Comparison of ENCODE assay signal across 10 cellular contexts in genomic region chr14:81452766-81453165, GRCh38. TPM values are rescaled to one million over a fixed set of nuclear protein-coding genes. Genes with fewer than 3 reads are reported as not detected.
DNase-seq lines count a peak whose midpoint lies in the region; ATAC-seq, FAIRE-seq and TF ChIP-seq lines count a peak whose summit lies in the region.
"Had no signal": no experiment of that assay in that cellular context is flagged by ENCODE, and none has a peak within 500 bp of the region (broad histone marks: within the 10 kb centered on the region; RNA-seq: fewer than 3 reads in every experiment).

No MANE protein-coding gene starts in this region.

- TF ChIP-seq RAD21 in GM12878 (IDR thresholded peaks at IDR 0.05; ENCODE audit: insufficient read depth, low read depth, low read length), result no peak

- H2AFZ ChIP-seq in GM12878 (ENCODE audit: control insufficient read depth, low read depth, low read length), result no peak overlapping the region

- no peak overlapping the region for H3K9ac ChIP-seq in GM12878 (ENCODE audit: control insufficient read depth, insufficient read depth, low read length)

- no peak for TF ChIP-seq CTCF in GM12878 (IDR thresholded peaks at IDR 0.05 in 2 of 3, conservative IDR thresholded peaks at IDR 0.05 in 1 of 3; ENCODE audit: control insufficient read depth in 2 of 3, extremely low read depth in 1 of 3, insufficient read depth in 1 of 3, low read depth in 3 of 3, low read length in 3 of 3)
- no peak for TF ChIP-seq CTCF in gastrocnemius medialis (IDR thresholded peaks at IDR 0.05 in 4 of 5, conservative IDR thresholded peaks at IDR 0.05 in 1 of 5)

- no peaks in the 10 kb centered on the region for H3K79me2 ChIP-seq in GM12878 (ENCODE audit: control insufficient read depth, insufficient read depth, low read length)

- no TSS peak for BruUV-seq in GM12878 (replicated peaks; lab: Mats Ljungman, UMichigan)

- intact Hi-C loops in GM12878 (cut with micrococcal nuclease; ENCODE audit: unreplicated experiment) (loop anchor here (1.0 kb wide), 1 partner anchor 183 kb away; no protein-coding TSS in a partner anchor), gastrocnemius medialis (cut with DNase I; ENCODE audit: low total_unique reads) (loop anchor here (1.0 to 5.0 kb wide), 2 partner anchors 183 to 230 kb away; partner anchors contain the start of gene GTF2A1)

- peaks cover 3% of the 10 kb centered on the region; the same call in 1 of the 2 replicates for H3K4me1 ChIP-seq in GM12878 (ENCODE audit: control insufficient read depth, insufficient read depth, low read length)
- peaks cover 31 to 42% of the 10 kb centered on the region in 2 donors for H3K4me1 ChIP-seq in gastrocnemius medialis

- ATAC-seq in GM19395 (IDR thresholded peaks at IDR 0.05; ENCODE audit: unreplicated experiment), result peak; percentile 7
- ATAC-seq in HG03342 (IDR thresholded peaks at IDR 0.05; ENCODE audit: unreplicated experiment), result peak; percentile 3
- ATAC-seq in GM12878, result peak; percentile 13; the same call in 2 of the 3 replicates
- no peak for ATAC-seq in gastrocnemius medialis
- ATAC-seq in GM19328 (IDR thresholded peaks at IDR 0.05; ENCODE audit: unreplicated experiment), result no peak
- ATAC-seq in HG02588 (IDR thresholded peaks at IDR 0.05; ENCODE audit: unreplicated experiment), result no peak

- no peaks in the 10 kb centered on the region for H4K20me1 ChIP-seq in GM12878 (ENCODE audit: control insufficient read depth, insufficient read depth)

- no peaks in the 10 kb centered on the region for H3K9me3 ChIP-seq in GM12878 (replicated peaks; ENCODE audit: control insufficient read depth, insufficient read depth, low read length)
- no peaks in the 10 kb centered on the region for H3K9me3 ChIP-seq in gastrocnemius medialis
- H3K9me3 ChIP-seq: ovary, upper lobe of right lung had no signal

- H3K27me3 ChIP-seq in GM12878 (replicated peaks in 1 of 2; ENCODE audit: control insufficient read depth in 2 of 2, insufficient read depth in 2 of 2, low read length in 1 of 2), result no peaks in the 10 kb centered on the region; a peak in 3 of 4 replicates
- H3K27me3 ChIP-seq in gastrocnemius medialis, result no peaks in the 10 kb centered on the region
- H3K27me3 ChIP-seq: ovary, upper lobe of right lung had no signal

- no peak overlapping the region for H3K4me2 ChIP-seq in GM12878 (ENCODE audit: control insufficient read depth, insufficient read depth)

- POLR2A ChIA-PET in GM12878 (lab: Charles Lee), result no interaction called here

- no peak for TF ChIP-seq EP300 in GM12878 (IDR thresholded peaks at IDR 0.05; ENCODE audit: borderline replicate concordance in 1 of 2, control insufficient read depth in 1 of 2, low read depth in 2 of 2, low read length in 2 of 2)

- CTCF ChIA-PET in GM12878 (lab: Yijun Ruan, JAX), result interaction anchor here (0.6 to 10.2 kb wide), 12 partner anchors 12 to 466 kb away, joined by 3 to 195 read pairs (median 4); no protein-coding TSS in a partner anchor

- 46% methylated on average over 7 of the region's 7 CpGs for WGBS in GM12878 (ENCODE audit: insufficient coverage, insufficient replicate concordance, low lambda C conversion rate, missing lambda C conversion rate)

- no peak for TF ChIP-seq POLR2A in GM12878 (IDR thresholded peaks at IDR 0.05; ENCODE audit: low read depth, low read length)
- no peak for TF ChIP-seq POLR2A in gastrocnemius medialis (IDR thresholded peaks at IDR 0.05)

- no peak for FAIRE-seq in GM12878 (lab: Jason Lieb, UNC)

- RAD21 ChIA-PET in GM12878 (lab: Charles Lee; ENCODE audit: unreplicated experiment), result interaction anchor here (1.2 to 8.5 kb wide), 4 partner anchors 11 to 273 kb away, joined by 3 to 79 read pairs (median 12); no protein-coding TSS in a partner anchor

- H3K27ac ChIP-seq in GM12878 (ENCODE audit: control insufficient read depth, insufficient read depth), result no peak overlapping the region
- H3K27ac ChIP-seq in gastrocnemius medialis, result peak overlapping the region; percentile 17 to 89 (median 84)
- H3K27ac ChIP-seq: ovary, upper lobe of right lung had no signal

- H3K4me3 ChIP-seq in GM12878, result no peak overlapping the region
- no peak overlapping the region for H3K4me3 ChIP-seq in gastrocnemius medialis
- H3K4me3 ChIP-seq: ovary, upper lobe of right lung had no signal

- in situ Hi-C loops in GM12878 (cut with MboI), result loop anchor here (5.0 kb wide), 1 partner anchor 180 kb away; no protein-coding TSS in a partner anchor
- in situ Hi-C loops in gastrocnemius medialis (cut with MboI; ENCODE audit: low sequenced_read_pairs in 4 of 4), result loop anchor here (5.0 to 25.0 kb wide), 2 partner anchors 180 to 465 kb away; no protein-coding TSS in a partner anchor

- SMC1A ChIA-PET in GM12878 (lab: Charles Lee; ENCODE audit: uncharacterized antibody, unreplicated experiment), result interaction anchor here (1.0 to 9.4 kb wide), 7 partner anchors 12 to 274 kb away, joined by 3 to 110 read pairs (median 4); partner anchors contain the start of gene GTF2A1

- DNase-seq in GM12878 (ENCODE audit: low read depth, low spot score), result no peak
- no peak for DNase-seq in gastrocnemius medialis
- no peak for DNase-seq in NCI-H2107 (lab: John Stamatoyannopoulos, UW)
- DNase-seq in UCSD-AML1 (lab: John Stamatoyannopoulos, UW; ENCODE audit: unreplicated experiment), result no peak
- DNase-seq: upper lobe of right lung had no signal

- H3K36me3 ChIP-seq in GM12878 (ENCODE audit: control insufficient read depth in 2 of 2, insufficient read depth in 2 of 2, low read length in 1 of 2) (no peaks in the 10 kb centered on the region), gastrocnemius medialis (no peaks in the 10 kb centered on the region)
- H3K36me3 ChIP-seq: ovary, upper lobe of right lung had no signal

TF ChIP-seq in GM12878, 131 proteins besides CTCF, POLR2A, EP300 and RAD21 (continues in another document):
- TF ChIP-seq TCF7 (IDR thresholded peaks at IDR 0.05; ENCODE audit: borderline replicate concordance), result no peak
- TF ChIP-seq SUPT20H (IDR thresholded peaks at IDR 0.05; ENCODE audit: borderline replicate concordance, control insufficient read depth, low read depth, low read length), result no peak
- TF ChIP-seq ZNF384 (IDR thresholded peaks at IDR 0.05; ENCODE audit: borderline replicate concordance, low read depth, low read length), result no peak
- no peak for TF ChIP-seq TCF3 (IDR thresholded peaks at IDR 0.05; ENCODE audit: borderline replicate concordance, insufficient read depth, low read depth, low read length)
- TF ChIP-seq BCL3 (IDR thresholded peaks at IDR 0.05; ENCODE audit: borderline replicate concordance, insufficient read depth, low read depth, low read length, poor library complexity, severe bottlenecking), result no peak
- TF ChIP-seq ZBTB4 (CRISPR knock-in tag; IDR thresholded peaks at IDR 0.05), result no peak
- TF ChIP-seq STAT1 (conservative IDR thresholded peaks at IDR 0.05), result no peak
- no peak for TF ChIP-seq LARP7 (IDR thresholded peaks at IDR 0.05)

RNA-seq across cellular contexts. Expression of gene STON2, which starts 52.6 kb away (rescaled TPM):
- total RNA-seq in GM12878 (2013; cell fraction: nucleolus; rRNA removed), result not detected in 2 replicates
- total RNA-seq in GM12878 (2014; rRNA removed), result not detected in 2 replicates
- not detected in 2 replicates for total RNA-seq in GM12878 (2014; rRNA removed; fragmentation: Illumina TruSeq; extraction: Trizol)
- 0.13 and 0.29 TPM in 2 replicates for total RNA-seq in GM12878 (2021)
- polyA plus RNA-seq in GM12878 (2011; ENCODE audit: low read depth), result 0.10 TPM
- polyA plus RNA-seq in GM12878 (2011; rRNA removed), result not detected in 2 replicates
- not detected in 2 replicates for polyA plus RNA-seq in GM12878 (2011; cell fraction: cytosol; rRNA removed)
- not detected in 2 replicates for polyA plus RNA-seq in GM12878 (2011; cell fraction: nucleus; rRNA removed)
- polyA plus RNA-seq in GM12878 (2012), result not detected in 2 replicates
- 0.03 TPM in 1 of 2 replicates, not detected in the other for polyA plus RNA-seq in GM12878 (2014; fragmentation: Illumina TruSeq; extraction: Trizol)
- under 1 TPM in 1 of 2 experiments, not detected in 1; 0.03 TPM for polyA plus RNA-seq in GM12878 (2014; fragmentation: Nextera tagmentation; extraction: Ambion mirVana)
- polyA plus RNA-seq in GM12878 (2014; rRNA removed), result not detected in 2 replicates
- polyA plus RNA-seq in GM12878 (2016; fragmentation: Nextera tagmentation; extraction: Ambion mirVana), result not detected
- polyA minus RNA-seq in GM12878 (2011; rRNA and poly(A)+ RNA removed), result not detected in 2 replicates
- polyA minus RNA-seq in GM12878 (2011; cell fraction: cytosol; rRNA and poly(A)+ RNA removed), result 1.2 TPM in 1 of 2 replicates, not detected in the other
- polyA minus RNA-seq in GM12878 (2011; cell fraction: nucleus; rRNA and poly(A)+ RNA removed), result not detected in 2 replicates
- total RNA-seq in gastrocnemius medialis, result 100 to 1,000 TPM in 3 of 4 donors, 10 to 100 TPM in 1; 60.2 to 198 (median 161) TPM

Comparison
In these comparisons a context has a peak if more than half of its experiments do, and no peak if none do; other contexts are left out.
1. ATAC-seq: peak in GM19395 (single experiment), HG03342 (single experiment) and GM12878 (single experiment); none in gastrocnemius medialis (0 of 2), GM19328 (single experiment) and HG02588 (single experiment).
2. RNA of gene STON2, which starts 52.6 kb away (total RNA-seq): 60.2 to 198 TPM in gastrocnemius medialis; 0.13 to 0.29 TPM in GM12878; every median in the first group is over 10 times any median in the second.